ENCODE assay signal across 10 cellular contexts in the genomic region with DNA sequence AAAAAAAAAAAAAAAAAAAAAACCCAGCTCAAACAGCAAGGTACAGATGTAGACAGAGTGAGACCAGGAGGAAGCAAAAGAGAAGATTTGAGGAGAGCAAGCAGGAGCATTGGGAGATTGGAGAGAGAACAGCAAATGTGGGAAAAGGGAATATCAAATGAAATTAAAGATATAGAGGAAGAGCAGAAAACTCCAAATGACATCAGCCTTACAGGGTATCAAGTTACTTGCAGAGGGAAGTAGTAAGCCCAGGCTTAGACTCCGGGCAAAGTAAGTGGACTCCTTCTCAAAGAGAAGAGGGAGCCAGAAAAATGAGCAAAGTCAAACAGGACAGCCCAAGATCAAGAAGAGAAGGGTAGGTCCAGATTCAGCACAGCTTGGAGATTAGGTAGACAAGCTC.
DNase-seq lines count a peak whose midpoint lies in the region; ATAC-seq and TF ChIP-seq lines count a peak whose summit lies in the region.
"Had no signal": no experiment of that assay in that cellular context is flagged by ENCODE, and none has a peak within 500 bp of the region (broad histone marks: within the 10 kb centered on the region; RNA-seq: fewer than 3 reads in every experiment).

No MANE protein-coding gene starts in this region.

- no peaks in the 10 kb centered on the region for H3K79me2 ChIP-seq in MM.1S (ENCODE audit: low read length)

- H3K9me3 Mint-ChIP-seq in mesothelial cell of epicardium, result no peaks in the 10 kb centered on the region

- peaks cover 44% of the 10 kb centered on the region for H3K4me1 Mint-ChIP-seq in mesothelial cell of epicardium

- no peak for TF ChIP-seq CTCF in AG04450 (IDR thresholded peaks at IDR 0.05; ENCODE audit: low read depth, low read length)
- TF ChIP-seq CTCF in cardiac fibroblast (IDR thresholded peaks at IDR 0.05; ENCODE audit: low read depth, low read length), result no peak
- TF ChIP-seq CTCF in mesothelial cell of epicardium (IDR thresholded peaks at IDR 0.05; ENCODE audit: unreplicated experiment), result no peak
- no peak for TF ChIP-seq CTCF in MM.1S (IDR thresholded peaks at IDR 0.05; ENCODE audit: low read length)

- no peak overlapping the region for H3K9ac ChIP-seq in MM.1S (ENCODE audit: low read length)

- no peaks in the 10 kb centered on the region for H3K4me1 ChIP-seq in MM.1S (ENCODE audit: low read length)

- H3K27ac ChIP-seq in AG04450 (ENCODE audit: low read depth, low read length) (peak overlapping the region; percentile 13), MM.1S (ENCODE audit: low read length) (no peak overlapping the region)

- H3K27ac Mint-ChIP-seq in mesothelial cell of epicardium, result peak overlapping the region; percentile 23

- H3K36me3 ChIP-seq in MM.1S (replicated peaks; ENCODE audit: insufficient read depth, low read length), result no peaks in the 10 kb centered on the region

- no peaks in the 10 kb centered on the region for H4K20me1 ChIP-seq in MM.1S (ENCODE audit: insufficient read depth, low read length)

- H3K4me3 ChIP-seq in AG04450 (ENCODE audit: low read depth, low read length), result no peak overlapping the region
- no peak overlapping the region for H3K4me3 ChIP-seq in cardiac fibroblast (replicated peaks in 1 of 2; ENCODE audit: low read depth in 2 of 2, low read length in 2 of 2)
- no peak overlapping the region for H3K4me3 ChIP-seq in MM.1S (ENCODE audit: low read length)
- H3K4me3 ChIP-seq: lung, skin epidermis had no signal

- no peaks in the 10 kb centered on the region for H3K36me3 Mint-ChIP-seq in mesothelial cell of epicardium

- H3K27me3 Mint-ChIP-seq in mesothelial cell of epicardium (ENCODE audit: low read depth), result no peaks in the 10 kb centered on the region

- H3K27me3 ChIP-seq in AG04450 (ENCODE audit: control insufficient read depth, insufficient read depth, low read length) (no peaks in the 10 kb centered on the region), MM.1S (replicated peaks; ENCODE audit: insufficient read depth, low read length) (no peaks in the 10 kb centered on the region)

- H3K9me2 ChIP-seq in MM.1S (replicated peaks; ENCODE audit: insufficient read depth, low read length), result no peaks in the 10 kb centered on the region

- H3K9me3 ChIP-seq in AG04450 (ENCODE audit: control insufficient read depth, insufficient read depth, low read length) (no peaks in the 10 kb centered on the region), MM.1S (replicated peaks; ENCODE audit: insufficient read depth, low read length) (no peaks in the 10 kb centered on the region)

- no peaks in the 10 kb centered on the region for H3F3A ChIP-seq in MM.1S (ENCODE audit: insufficient read depth, low read length)

- DNase-seq in AG04450 (ENCODE audit: low read depth, low spot score), result no peak
- peak; percentile 25 for DNase-seq in NCI-H2029 (lab: John Stamatoyannopoulos, UW)
- DNase-seq in cardiac fibroblast (ENCODE audit: low read depth in 2 of 2), result peak; percentile 71 to 75
- no peak for DNase-seq in mesothelial cell of epicardium (ENCODE audit: low spot score in 2 of 2, unreplicated experiment in 2 of 2)
- no peak for DNase-seq in midbrain (lab: John Stamatoyannopoulos, UW)
- DNase-seq in MM.1S, result no peak

- H2AFZ ChIP-seq in MM.1S (ENCODE audit: low read length), result no peak overlapping the region

- CTCF ChIA-PET in AG04450 (lab: Charles Lee), result interaction anchor here (0.6 kb wide), 1 partner anchor 129 kb away, joined by 4 read pairs; no protein-coding TSS in a partner anchor

- POLR2A ChIA-PET in AG04450 (lab: Yijun Ruan, JAX), result no interaction called here

- no peak overlapping the region for H3K4me3 Mint-ChIP-seq in mesothelial cell of epicardium

- no peak for ATAC-seq in GM19351 (IDR thresholded peaks at IDR 0.05; ENCODE audit: unreplicated experiment)
- no peak for ATAC-seq in HG03439 (IDR thresholded peaks at IDR 0.05; ENCODE audit: unreplicated experiment)

- no peak overlapping the region for H3K4me2 ChIP-seq in MM.1S (ENCODE audit: low read depth, low read length)

Comparison
In these comparisons a context has a peak if more than half of its experiments do, and no peak if none do; other contexts are left out.
1. DNase-seq: peak in NCI-H2029 (single experiment) and cardiac fibroblast (2 of 2); none in AG04450 (single experiment), mesothelial cell of epicardium (0 of 2), midbrain (single experiment) and MM.1S (single experiment).